In the genomic region with DNA sequence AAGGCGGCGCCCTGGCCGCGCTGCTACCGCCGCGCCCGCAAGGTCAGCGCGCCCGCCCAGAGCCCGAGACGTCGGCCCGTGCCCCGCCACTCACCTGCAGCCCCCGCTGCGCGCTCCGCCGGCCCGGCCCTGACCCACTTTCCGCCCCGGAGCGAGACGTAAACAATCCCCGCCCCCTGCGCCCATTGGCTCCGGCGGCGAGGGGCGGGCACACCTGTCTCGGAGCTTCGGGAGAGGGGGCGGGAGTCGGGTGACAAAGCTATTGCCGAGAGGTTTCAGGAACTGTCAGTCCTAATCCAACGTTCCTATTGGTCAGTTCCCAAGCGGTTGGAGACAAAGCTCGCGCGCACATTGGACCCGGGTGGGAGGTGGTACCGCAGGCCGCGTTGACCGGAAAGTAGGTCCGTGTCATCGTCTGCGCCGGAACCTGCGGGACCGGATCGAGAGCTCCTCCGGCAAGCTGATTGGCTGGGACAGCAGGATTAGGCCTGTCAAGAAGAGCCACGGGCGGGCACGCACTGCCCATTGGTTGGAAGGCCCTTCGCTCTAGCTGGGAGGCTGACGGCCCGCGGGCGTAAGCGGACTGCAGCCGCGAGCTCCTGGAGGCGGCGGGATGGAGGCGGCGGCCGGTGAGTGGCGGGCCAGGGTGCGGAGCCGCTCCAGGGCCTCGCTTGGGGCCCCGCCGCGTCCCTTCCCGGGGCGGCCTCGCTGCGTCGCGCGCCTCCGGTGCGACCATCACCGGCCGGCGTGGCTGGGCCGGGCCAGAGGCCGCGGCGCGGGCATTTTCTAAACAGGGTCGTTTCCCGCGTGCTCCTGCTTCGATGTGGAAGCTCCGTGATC, we compare ENCODE assay signal across 8 cellular contexts. TPM values are rescaled to one million over a fixed set of nuclear protein-coding genes. Genes with fewer than 3 reads are reported as not detected.
A peak's percentile ranks its signal among the peaks of the same experiment; 100 is the strongest.
DNase-seq lines count a peak whose midpoint lies in the region; TF ChIP-seq lines count a peak whose summit lies in the region.

TSS of gene NUBP2 (plus strand) at position 553 of the 840 bp plus-strand sequence. CDS start at position 614, 61 bp downstream.
TSS of gene SPSB3 (minus strand) at position 164 of the 840 bp plus-strand sequence. CDS start 1,088 bp downstream, outside the sequence.

- no peaks in the 10 kb centered on the region for H3K27me3 ChIP-seq in HAP-1 (ENCODE audit: low read depth)
- H3K27me3 ChIP-seq in MM.1S (replicated peaks; ENCODE audit: insufficient read depth, low read length), result no peaks in the 10 kb centered on the region

- H3K27ac ChIP-seq in MM.1S (ENCODE audit: low read length), result peak within 1 kb of the TSS; percentile 43; the same call in 1 of the 2 replicates

- no peaks in the 10 kb centered on the region for H3K36me3 Mint-ChIP-seq in nephron (ENCODE audit: low read depth)
- H3K36me3 Mint-ChIP-seq in stimulated activated naive CD8-positive, alpha-beta T cell treated with anti-CD3 and anti-CD28 coated beads, Interleukin-15, Interleukin-2, amounts not matched to agents 100 ng/mL and 50 ng/mL, for 24 hours (ENCODE audit: low read depth), result no peaks in the 10 kb centered on the region

- H3K4me1 ChIP-seq in ES-I3 (ENCODE audit: insufficient read depth, low read length) (no peaks in the 10 kb centered on the region; the same call in 1 of the 2 replicates), HAP-1 (no peaks in the 10 kb centered on the region), MM.1S (ENCODE audit: low read length) (peaks cover 4% of the 10 kb centered on the region; the same call in 1 of the 2 replicates)

- H3K36me3 ChIP-seq in ES-I3 (ENCODE audit: insufficient read depth, low read length), result no peaks in the 10 kb centered on the region; the same call in 1 of the 2 replicates
- peaks cover 8% of the 10 kb centered on the region for H3K36me3 ChIP-seq in HAP-1 (replicated peaks)
- no peaks in the 10 kb centered on the region for H3K36me3 ChIP-seq in MM.1S (replicated peaks; ENCODE audit: insufficient read depth, low read length)

- H3K9me3 ChIP-seq in ES-I3 (ENCODE audit: control insufficient read depth, insufficient read depth, low read length) (no peaks in the 10 kb centered on the region), HAP-1 (no peaks in the 10 kb centered on the region), MM.1S (replicated peaks; ENCODE audit: insufficient read depth, low read length) (no peaks in the 10 kb centered on the region)

- peak within 1 kb of the TSS; percentile 77 to 88 (median 86) for H3K27ac Mint-ChIP-seq in nephron
- peak within 1 kb of the TSS; percentile 86 for H3K27ac Mint-ChIP-seq in stimulated activated naive CD8-positive, alpha-beta T cell treated with anti-CD3 and anti-CD28 coated beads, Interleukin-15, Interleukin-2, amounts not matched to agents 100 ng/mL and 50 ng/mL, for 24 hours

- no peaks in the 10 kb centered on the region for H3K27me3 Mint-ChIP-seq in nephron (ENCODE audit: low read depth)
- H3K27me3 Mint-ChIP-seq in stimulated activated naive CD8-positive, alpha-beta T cell treated with anti-CD3 and anti-CD28 coated beads, Interleukin-15, Interleukin-2, amounts not matched to agents 100 ng/mL and 50 ng/mL, for 24 hours, result no peaks in the 10 kb centered on the region

- peaks cover 17% of the 10 kb centered on the region; the same call in 1 of the 2 replicates for H3F3A ChIP-seq in MM.1S (ENCODE audit: insufficient read depth, low read length)

- H3K79me2 ChIP-seq in MM.1S (ENCODE audit: low read length), result peaks cover 76% of the 10 kb centered on the region

- H2AFZ ChIP-seq in MM.1S (ENCODE audit: low read length), result 0 out of 2 replicates have a peak within 1 kb of the TSS, but pooled peaks have one; percentile 27

- H3K4me3 Mint-ChIP-seq in nephron, result peak within 1 kb of the TSS; percentile 90 to 96 (median 95)
- peak within 1 kb of the TSS; percentile 96 for H3K4me3 Mint-ChIP-seq in stimulated activated naive CD8-positive, alpha-beta T cell treated with anti-CD3 and anti-CD28 coated beads, Interleukin-15, Interleukin-2, amounts not matched to agents 100 ng/mL and 50 ng/mL, for 24 hours

- no peaks in the 10 kb centered on the region for H3K9me3 Mint-ChIP-seq in nephron
- H3K9me3 Mint-ChIP-seq in stimulated activated naive CD8-positive, alpha-beta T cell treated with anti-CD3 and anti-CD28 coated beads, Interleukin-15, Interleukin-2, amounts not matched to agents 100 ng/mL and 50 ng/mL, for 24 hours, result no peaks in the 10 kb centered on the region

- DNase-seq in HAP-1 (ENCODE audit: low spot score in 2 of 2), result peak; percentile 99
- DNase-seq in MM.1S, result peak; percentile 100
- DNase-seq in SIG-M5 (lab: John Stamatoyannopoulos, UW), result peak; percentile 95
- DNase-seq in activated gamma-delta T cell (lab: John Stamatoyannopoulos, UW), result peak; percentile 95
- peak; percentile 100 for DNase-seq in fibroblast of the aortic adventitia (ENCODE audit: low read depth)

- H3K4me2 ChIP-seq in MM.1S (ENCODE audit: low read depth, low read length), result peak within 1 kb of the TSS; percentile 91

- peak within 1 kb of the TSS; percentile 96 for H3K9ac ChIP-seq in ES-I3 (ENCODE audit: low read depth, low read length)
- peak within 1 kb of the TSS; percentile 86 for H3K9ac ChIP-seq in MM.1S (ENCODE audit: low read length)

- H3K4me3 ChIP-seq in HAP-1 (peak within 1 kb of the TSS; percentile 76), MM.1S (ENCODE audit: low read length) (peak within 1 kb of the TSS; percentile 77), fibroblast of the aortic adventitia (ENCODE audit: low read depth, low read length) (peak within 1 kb of the TSS; percentile 83)

- no peaks in the 10 kb centered on the region for H3K9me2 ChIP-seq in MM.1S (replicated peaks; ENCODE audit: insufficient read depth, low read length)

- H4K20me1 ChIP-seq in MM.1S (ENCODE audit: insufficient read depth, low read length), result no peaks in the 10 kb centered on the region

- H3K4me1 Mint-ChIP-seq in nephron, result peaks cover 9% of the 10 kb centered on the region
- H3K4me1 Mint-ChIP-seq in stimulated activated naive CD8-positive, alpha-beta T cell treated with anti-CD3 and anti-CD28 coated beads, Interleukin-15, Interleukin-2, amounts not matched to agents 100 ng/mL and 50 ng/mL, for 24 hours (ENCODE audit: low read depth), result peaks cover 26% of the 10 kb centered on the region

- no peak for TF ChIP-seq CTCF in MM.1S (IDR thresholded peaks at IDR 0.05; ENCODE audit: low read length)
- TF ChIP-seq CTCF in fibroblast of the aortic adventitia (IDR thresholded peaks at IDR 0.05; ENCODE audit: insufficient read depth, low read length), result no peak
- TF ChIP-seq CTCF in nephron (IDR thresholded peaks at IDR 0.05; ENCODE audit: unreplicated experiment in 3 of 3), result peak in 1 of 3 experiments; percentile 18

- in situ Hi-C loops in HAP-1 (cut with MboI; ENCODE audit: low sequenced_read_pairs), result no loop called here

RNA-seq across cellular contexts. Expression of gene NUBP2, which starts in this region (rescaled TPM):
- 21.8 and 44.6 TPM in 2 replicates for total RNA-seq in fibroblast of the aortic adventitia (ENCODE audit: low replicate concordance)

RNA-seq across cellular contexts. Expression of gene SPSB3, which starts in this region (rescaled TPM):
- 21.6 and 34.8 TPM in 2 replicates for total RNA-seq in fibroblast of the aortic adventitia (ENCODE audit: low replicate concordance)

Comparison
In these comparisons a context has a peak if more than half of its experiments do, and no peak if none do; other contexts are left out.
1. Peak in every context shown above with its lines: DNase-seq, H3K4me3 ChIP-seq and H3K27ac ChIP-seq.